ENCODE assay signal across 1 cellular context in genomic region chr3:53845103-53845880, GRCh38.
TF ChIP-seq lines count a peak whose summit lies in the region.

No MANE protein-coding gene starts in this region.

TF ChIP-seq in A549, 52 proteins besides CTCF, POLR2A, EP300 and RAD21 (continued from another document):
- TF ChIP-seq REST (IDR thresholded peaks at IDR 0.05) (no peak), JUNB (IDR thresholded peaks at IDR 0.05) (no peak), RCOR1 (IDR thresholded peaks at IDR 0.05; ENCODE audit: low read depth, low read length) (no peak), ZSCAN20 (CRISPR knock-in tag; IDR thresholded peaks at IDR 0.05) (no peak), ZC3H11A (IDR thresholded peaks at IDR 0.05) (no peak)
